3 cellular contexts compared by ENCODE assay signal in the genomic region with DNA sequence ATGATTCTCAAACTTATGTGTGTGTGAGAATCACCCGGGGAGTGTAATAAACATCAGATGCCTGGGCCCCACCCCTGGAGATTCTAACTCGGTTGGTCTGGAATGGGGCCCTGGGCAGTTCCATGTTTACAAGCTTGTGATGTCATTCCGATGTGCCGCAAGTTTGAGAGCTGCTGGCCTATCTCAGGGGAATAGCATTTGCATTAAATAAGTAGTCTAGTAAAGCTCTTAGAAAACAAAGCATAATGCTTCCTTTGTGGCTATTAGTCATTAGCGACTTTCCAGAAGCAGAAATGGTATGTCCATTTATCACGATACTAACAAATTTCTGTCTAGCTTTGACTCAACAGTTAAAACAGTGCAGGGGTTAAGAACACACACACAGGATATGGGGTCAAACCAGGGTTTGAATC.
TF ChIP-seq lines count a peak whose summit lies in the region.

No MANE protein-coding gene starts in this region.

TF ChIP-seq in IMR-90, 13 proteins besides CTCF, POLR2A, EP300 and RAD21:
- TF ChIP-seq BHLHE40 (IDR thresholded peaks at IDR 0.05; ENCODE audit: low read depth, low read length) (peak; percentile 46; the same call in 1 of the 2 replicates), CEBPB (IDR thresholded peaks at IDR 0.05; ENCODE audit: low read depth, low read length) (peak; percentile 51; the same call in 1 of the 2 replicates), RFX5 (IDR thresholded peaks at IDR 0.05; ENCODE audit: low read depth, low read length) (no peak), MAFK (IDR thresholded peaks at IDR 0.05; ENCODE audit: low read depth, low read length) (no peak)
- TF ChIP-seq, protein P1, sequence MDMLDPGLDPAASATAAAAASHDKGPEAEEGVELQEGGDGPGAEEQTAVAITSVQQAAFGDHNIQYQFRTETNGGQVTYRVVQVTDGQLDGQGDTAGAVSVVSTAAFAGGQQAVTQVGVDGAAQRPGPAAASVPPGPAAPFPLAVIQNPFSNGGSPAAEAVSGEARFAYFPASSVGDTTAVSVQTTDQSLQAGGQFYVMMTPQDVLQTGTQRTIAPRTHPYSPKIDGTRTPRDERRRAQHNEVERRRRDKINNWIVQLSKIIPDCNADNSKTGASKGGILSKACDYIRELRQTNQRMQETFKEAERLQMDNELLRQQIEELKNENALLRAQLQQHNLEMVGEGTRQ (IDR thresholded peaks at IDR 0.05; ENCODE audit: low read depth, low read length), result no peak

TF ChIP-seq in endothelial cell of umbilical vein, 7 proteins besides CTCF, POLR2A, EP300 and RAD21:
- TF ChIP-seq POLR2AphosphoS5 (IDR thresholded peaks at IDR 0.05; ENCODE audit: insufficient read depth, low read depth, low read length), result peak; percentile 33
- peak; percentile 31 for TF ChIP-seq JUN (IDR thresholded peaks at IDR 0.05; ENCODE audit: borderline replicate concordance, insufficient read depth, insufficient read length, low read depth)
- TF ChIP-seq, protein P2, sequence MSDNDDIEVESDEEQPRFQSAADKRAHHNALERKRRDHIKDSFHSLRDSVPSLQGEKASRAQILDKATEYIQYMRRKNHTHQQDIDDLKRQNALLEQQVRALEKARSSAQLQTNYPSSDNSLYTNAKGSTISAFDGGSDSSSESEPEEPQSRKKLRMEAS (IDR thresholded peaks at IDR 0.05; ENCODE audit: insufficient read depth, insufficient read length), result no peak
- no peak for TF ChIP-seq EZH2 (IDR thresholded peaks at IDR 0.05; ENCODE audit: borderline replicate concordance, low read depth, low read length, severe bottlenecking)
- TF ChIP-seq GATA2 (IDR thresholded peaks at IDR 0.05; ENCODE audit: insufficient read depth, insufficient read length, low read depth, low read length), result peak; percentile 4
- TF ChIP-seq FOS (IDR thresholded peaks at IDR 0.05; ENCODE audit: borderline replicate concordance, insufficient read depth, low read length), result peak; percentile 68
- TF ChIP-seq MYC (IDR thresholded peaks at IDR 0.05; ENCODE audit: low read depth, low read length), result no peak
TF ChIP-seq in endothelial cell of umbilical vein: peak in this region for 4.

TF ChIP-seq in WTC11, 78 proteins besides CTCF, POLR2A, EP300 and RAD21:
- TF ChIP-seq FOXK1 (CRISPR knock-in tag; IDR thresholded peaks at IDR 0.05) (no peak), NR2C2 (CRISPR knock-in tag; IDR thresholded peaks at IDR 0.05) (no peak), EMX1 (CRISPR knock-in tag; IDR thresholded peaks at IDR 0.05) (no peak)
- TF ChIP-seq, protein P3, sequence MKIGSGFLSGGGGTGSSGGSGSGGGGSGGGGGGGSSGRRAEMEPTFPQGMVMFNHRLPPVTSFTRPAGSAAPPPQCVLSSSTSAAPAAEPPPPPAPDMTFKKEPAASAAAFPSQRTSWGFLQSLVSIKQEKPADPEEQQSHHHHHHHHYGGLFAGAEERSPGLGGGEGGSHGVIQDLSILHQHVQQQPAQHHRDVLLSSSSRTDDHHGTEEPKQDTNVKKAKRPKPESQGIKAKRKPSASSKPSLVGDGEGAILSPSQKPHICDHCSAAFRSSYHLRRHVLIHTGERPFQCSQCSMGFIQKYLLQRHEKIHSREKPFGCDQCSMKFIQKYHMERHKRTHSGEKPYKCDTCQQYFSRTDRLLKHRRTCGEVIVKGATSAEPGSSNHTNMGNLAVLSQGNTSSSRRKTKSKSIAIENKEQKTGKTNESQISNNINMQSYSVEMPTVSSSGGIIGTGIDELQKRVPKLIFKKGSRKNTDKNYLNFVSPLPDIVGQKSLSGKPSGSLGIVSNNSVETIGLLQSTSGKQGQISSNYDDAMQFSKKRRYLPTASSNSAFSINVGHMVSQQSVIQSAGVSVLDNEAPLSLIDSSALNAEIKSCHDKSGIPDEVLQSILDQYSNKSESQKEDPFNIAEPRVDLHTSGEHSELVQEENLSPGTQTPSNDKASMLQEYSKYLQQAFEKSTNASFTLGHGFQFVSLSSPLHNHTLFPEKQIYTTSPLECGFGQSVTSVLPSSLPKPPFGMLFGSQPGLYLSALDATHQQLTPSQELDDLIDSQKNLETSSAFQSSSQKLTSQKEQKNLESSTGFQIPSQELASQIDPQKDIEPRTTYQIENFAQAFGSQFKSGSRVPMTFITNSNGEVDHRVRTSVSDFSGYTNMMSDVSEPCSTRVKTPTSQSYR (CRISPR knock-in tag; IDR thresholded peaks at IDR 0.05), result no peak
- TF ChIP-seq, protein P4, sequence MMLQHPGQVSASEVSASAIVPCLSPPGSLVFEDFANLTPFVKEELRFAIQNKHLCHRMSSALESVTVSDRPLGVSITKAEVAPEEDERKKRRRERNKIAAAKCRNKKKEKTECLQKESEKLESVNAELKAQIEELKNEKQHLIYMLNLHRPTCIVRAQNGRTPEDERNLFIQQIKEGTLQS (CRISPR knock-in tag; conservative IDR thresholded peaks at IDR 0.05), result no peak
- TF ChIP-seq, protein P5, sequence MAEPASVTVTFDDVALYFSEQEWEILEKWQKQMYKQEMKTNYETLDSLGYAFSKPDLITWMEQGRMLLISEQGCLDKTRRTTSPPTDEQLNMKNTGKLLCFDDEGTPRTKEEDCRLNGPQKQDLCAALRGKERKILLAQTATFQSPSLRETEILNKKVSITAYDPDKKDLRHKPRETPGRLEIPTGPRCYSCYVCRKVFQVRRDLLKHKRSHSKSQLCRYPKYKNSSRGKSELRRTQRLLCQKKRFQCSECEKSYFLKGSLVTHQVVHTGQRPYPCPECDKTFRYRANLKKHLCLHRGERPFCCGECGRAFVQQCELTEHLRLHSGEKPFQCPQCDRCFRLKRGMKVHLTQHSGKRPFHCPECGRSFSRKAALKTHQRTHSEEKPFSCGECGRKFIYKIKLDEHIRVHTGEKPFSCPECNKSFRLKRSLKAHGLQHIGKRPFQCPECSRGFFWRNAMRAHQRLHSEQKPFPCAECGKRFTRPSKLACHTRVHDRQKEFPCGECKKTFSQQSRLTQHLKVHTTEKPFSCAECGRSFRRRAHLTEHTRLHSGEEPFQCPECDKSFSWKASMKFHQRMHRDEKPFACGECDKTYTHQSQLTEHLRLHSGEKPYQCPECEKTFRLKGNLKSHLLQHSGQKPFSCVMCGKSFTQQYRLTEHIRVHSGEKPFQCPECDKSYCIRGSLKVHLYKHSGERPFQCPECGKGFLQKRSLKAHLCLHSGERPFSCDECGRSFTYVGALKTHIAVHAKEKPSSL (CRISPR knock-in tag; conservative IDR thresholded peaks at IDR 0.05), result no peak
- TF ChIP-seq, protein P6, sequence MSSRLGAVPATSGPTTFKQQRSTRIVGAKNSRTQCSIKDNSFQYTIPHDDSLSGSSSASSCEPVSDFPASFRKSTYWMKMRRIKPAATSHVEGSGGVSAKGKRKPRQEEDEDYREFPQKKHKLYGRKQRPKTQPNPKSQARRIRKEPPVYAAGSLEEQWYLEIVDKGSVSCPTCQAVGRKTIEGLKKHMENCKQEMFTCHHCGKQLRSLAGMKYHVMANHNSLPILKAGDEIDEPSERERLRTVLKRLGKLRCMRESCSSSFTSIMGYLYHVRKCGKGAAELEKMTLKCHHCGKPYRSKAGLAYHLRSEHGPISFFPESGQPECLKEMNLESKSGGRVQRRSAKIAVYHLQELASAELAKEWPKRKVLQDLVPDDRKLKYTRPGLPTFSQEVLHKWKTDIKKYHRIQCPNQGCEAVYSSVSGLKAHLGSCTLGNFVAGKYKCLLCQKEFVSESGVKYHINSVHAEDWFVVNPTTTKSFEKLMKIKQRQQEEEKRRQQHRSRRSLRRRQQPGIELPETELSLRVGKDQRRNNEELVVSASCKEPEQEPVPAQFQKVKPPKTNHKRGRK (CRISPR knock-in tag; IDR thresholded peaks at IDR 0.05; ENCODE audit: borderline replicate concordance), result no peak
